ENCODE assay signal across 8 cellular contexts in the genomic region with DNA sequence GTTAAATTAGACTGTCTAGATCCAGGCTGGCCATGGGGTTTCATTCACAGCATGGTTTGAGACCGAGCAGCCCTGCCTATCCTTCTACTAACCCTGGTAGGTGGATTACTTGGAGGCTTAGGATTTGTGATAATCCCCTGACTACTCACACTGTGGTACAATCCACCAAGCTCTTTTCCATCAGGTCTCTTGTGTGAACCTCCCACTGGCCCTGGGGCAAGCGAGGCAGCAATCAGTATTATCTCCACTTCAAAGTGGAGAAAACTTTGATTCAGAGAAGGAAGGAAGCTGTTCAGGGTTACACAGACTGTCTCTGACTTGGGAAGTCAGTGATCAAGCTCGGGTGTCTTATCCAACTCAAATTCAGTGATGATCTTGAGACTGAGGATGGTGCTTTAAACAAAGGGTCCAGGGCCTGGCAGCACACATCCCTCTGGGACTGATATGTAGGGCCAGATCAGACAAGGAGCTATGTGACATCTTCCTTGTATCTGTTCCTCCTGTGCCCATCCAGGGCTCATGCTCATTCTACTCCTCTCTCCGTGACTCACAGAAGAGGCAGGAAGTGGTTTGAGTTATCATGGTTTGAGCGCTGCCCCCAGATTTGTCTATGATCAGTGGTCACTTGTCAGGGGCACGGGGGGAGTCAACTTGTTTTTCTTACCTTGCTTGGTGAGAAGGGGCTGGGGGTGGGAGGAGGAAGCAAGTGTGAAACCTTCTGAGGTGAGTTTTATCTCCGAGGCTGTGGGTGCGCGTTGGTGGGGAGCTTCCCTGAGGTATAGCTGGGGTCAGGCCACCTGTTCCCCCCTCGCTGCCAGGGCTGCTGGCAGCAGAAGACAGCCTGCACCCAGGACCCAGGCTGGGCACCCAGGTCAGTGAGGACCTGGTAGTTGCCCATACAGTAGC. TPM values are rescaled to one million over a fixed set of nuclear protein-coding genes. Genes with fewer than 3 reads are reported as not detected.
DNase-seq lines count a peak whose midpoint lies in the region; ATAC-seq, FAIRE-seq and TF ChIP-seq lines count a peak whose summit lies in the region.

No MANE protein-coding gene starts in this region.

- no peak for TF ChIP-seq POLR2A in H54 (IDR thresholded peaks at IDR 0.05; ENCODE audit: low read depth, low read length)
- TF ChIP-seq POLR2A in thyroid gland (IDR thresholded peaks at IDR 0.05): no peak

- H3K4me3 Mint-ChIP-seq in activated T-helper 17 cell treated with anti-CD3 and anti-CD28 coated beads, Interleukin-2, amount 50 U/mL, for 72 hours: peak overlapping the region; percentile 80
- H3K4me3 Mint-ChIP-seq in neural progenitor cell: no peak overlapping the region

- H3K79me2 ChIP-seq in neural progenitor cell (ENCODE audit: low read depth): no peaks in the 10 kb centered on the region

- peaks cover 10% of the 10 kb centered on the region for H3F3A ChIP-seq in neural progenitor cell (ENCODE audit: low read depth)

- peak; percentile 84 for DNase-seq in ELR (ENCODE audit: low read depth)
- DNase-seq in H54 (ENCODE audit: insufficient read length, low spot score): peak; percentile 45
- DNase-seq in NOMO-1 treated with DMSO at 0.1 percent for 48 hours (lab: John Stamatoyannopoulos, UW; ENCODE audit: unreplicated experiment): peak; percentile 63
- peak; percentile 60 for DNase-seq in neural progenitor cell (ENCODE audit: low spot score)
- no peak for DNase-seq in thyroid gland
- DNase-seq in epidermal melanocyte (ENCODE audit: insufficient read length, low spot score): no peak
- no peak for DNase-seq in NCI-H146 (lab: John Stamatoyannopoulos, UW)

- H3K9ac ChIP-seq in neural progenitor cell: no peak overlapping the region

- no peaks in the 10 kb centered on the region for H3K9me3 ChIP-seq in neural progenitor cell (ENCODE audit: low read depth)
- no peaks in the 10 kb centered on the region for H3K9me3 ChIP-seq in thyroid gland

- WGBS in thyroid gland, 2 donors: 69 to 87% methylated on average over 10 of the region's 10 CpGs

- H3K27me3 Mint-ChIP-seq in activated T-helper 17 cell treated with anti-CD3 and anti-CD28 coated beads, Interleukin-2, amount 50 U/mL, for 72 hours: no peaks in the 10 kb centered on the region
- H3K27me3 Mint-ChIP-seq in neural progenitor cell (ENCODE audit: insufficient read depth, low read depth): peaks cover 6% of the 10 kb centered on the region

- H2AFZ ChIP-seq in neural progenitor cell (replicated peaks): no peak overlapping the region

- FAIRE-seq in H54 (lab: Jason Lieb, UNC): peak; percentile 55

- H3K36me3 Mint-ChIP-seq in activated T-helper 17 cell treated with anti-CD3 and anti-CD28 coated beads, Interleukin-2, amount 50 U/mL, for 72 hours (ENCODE audit: low read depth): peaks cover 2% of the 10 kb centered on the region
- H3K36me3 Mint-ChIP-seq in neural progenitor cell: peaks cover 22% of the 10 kb centered on the region

- H3K4me3 ChIP-seq in neural progenitor cell (no peak overlapping the region), thyroid gland (replicated peaks in 1 of 3) (no peak overlapping the region)

- TF ChIP-seq CTCF in neural progenitor cell (IDR thresholded peaks at IDR 0.05) (no peak), thyroid gland (IDR thresholded peaks at IDR 0.05) (no peak)

- peaks cover 8% of the 10 kb centered on the region for H4K20me1 ChIP-seq in neural progenitor cell (ENCODE audit: low read depth)

- H3K27ac ChIP-seq in neural progenitor cell (no peak overlapping the region), thyroid gland (no peak overlapping the region)

- peaks cover 35% of the 10 kb centered on the region for H3K4me1 Mint-ChIP-seq in activated T-helper 17 cell treated with anti-CD3 and anti-CD28 coated beads, Interleukin-2, amount 50 U/mL, for 72 hours
- peaks cover 79% of the 10 kb centered on the region for H3K4me1 Mint-ChIP-seq in neural progenitor cell

- peak; percentile 80 for ATAC-seq in activated T-helper 17 cell treated with anti-CD3 and anti-CD28 coated beads, Interleukin-2, amount 50 U/mL, for 72 hours (replicated peaks)

- H3K27me3 ChIP-seq in neural progenitor cell (no peaks in the 10 kb centered on the region), thyroid gland (no peaks in the 10 kb centered on the region)

- H3K27ac Mint-ChIP-seq in activated T-helper 17 cell treated with anti-CD3 and anti-CD28 coated beads, Interleukin-2, amount 50 U/mL, for 72 hours: peak overlapping the region; percentile 95
- peak overlapping the region; percentile 97 for H3K27ac Mint-ChIP-seq in neural progenitor cell

- H3K4me1 ChIP-seq in neural progenitor cell (peaks cover 19% of the 10 kb centered on the region), thyroid gland (peaks cover 10 to 44% of the 10 kb centered on the region in 2 donors)

- intact Hi-C loops in thyroid gland (cut with DNase I): loop anchor here (10.0 kb wide), 1 partner anchor 63 kb away; no protein-coding TSS in a partner anchor

- H3K36me3 ChIP-seq in neural progenitor cell: no peaks in the 10 kb centered on the region
- no peaks in the 10 kb centered on the region for H3K36me3 ChIP-seq in thyroid gland

- H3K4me2 ChIP-seq in neural progenitor cell: no peak overlapping the region

- no peaks in the 10 kb centered on the region for H3K9me3 Mint-ChIP-seq in activated T-helper 17 cell treated with anti-CD3 and anti-CD28 coated beads, Interleukin-2, amount 50 U/mL, for 72 hours
- no peaks in the 10 kb centered on the region for H3K9me3 Mint-ChIP-seq in neural progenitor cell

RNA-seq across cellular contexts. Expression of gene RGS3, which starts 48.6 kb away (rescaled TPM):
- 10 to 100 TPM; 23.0 to 85.8 TPM for total RNA-seq in activated T-helper 17 cell treated with anti-CD3 and anti-CD28 coated beads, Interleukin-2, amount 50 U/mL, for 72 hours
- total RNA-seq in neural progenitor cell (ENCODE audit: low replicate concordance) (30.3 and 39.9 TPM in 2 replicates), thyroid gland (10 to 100 TPM; 43.0 to 66.2 (median 55.6) TPM)

Comparison
In these comparisons a context has a peak if more than half of its experiments do, and no peak if none do; other contexts are left out.
1. DNase-seq: peak in ELR (single experiment), H54 (single experiment), NOMO-1 treated with DMSO at 0.1 percent for 48 hours (single experiment) and neural progenitor cell (single experiment); none in thyroid gland (0 of 2), epidermal melanocyte (single experiment) and NCI-H146 (single experiment).